Comparison of ENCODE assay signal across 21 cellular contexts in genomic region chr2:43230481-43230880, GRCh38. TPM values are rescaled to one million over a fixed set of nuclear protein-coding genes. Genes with fewer than 3 reads are reported as not detected.
A peak's percentile ranks its signal among the peaks of the same experiment; 100 is the strongest.
DNase-seq lines count a peak whose midpoint lies in the region; TF ChIP-seq lines count a peak whose summit lies in the region.
"Had no signal": no experiment of that assay in that cellular context is flagged by ENCODE, and none has a peak within 500 bp of the region (broad histone marks: within the 10 kb centered on the region; RNA-seq: fewer than 3 reads in every experiment).

No MANE protein-coding gene starts in this region.

- 48 to 67% methylated on average over 2 to 4 of the region's 4 CpGs for WGBS in endodermal cell (ENCODE audit: insufficient coverage in 1 of 2, insufficient read length in 1 of 2), 2 experiments

- H3K4me1 ChIP-seq in Karpas-422 (ENCODE audit: low read length) (peaks cover 66% of the 10 kb centered on the region), endodermal cell (ENCODE audit: control insufficient read depth, insufficient read depth, low read length) (peaks cover 12% of the 10 kb centered on the region)

- H3K9ac ChIP-seq in Karpas-422 (ENCODE audit: low read length): peak overlapping the region; percentile 49
- no peak overlapping the region for H3K9ac ChIP-seq in endodermal cell (ENCODE audit: extremely low read depth, low read length, poor library complexity, severe bottlenecking)

- H3K27me3 ChIP-seq in Karpas-422 (ENCODE audit: low read length): no peaks in the 10 kb centered on the region
- no peaks in the 10 kb centered on the region for H3K27me3 ChIP-seq in endodermal cell (ENCODE audit: control insufficient read depth, insufficient read depth, low read length, poor library complexity, severe bottlenecking)
- H3K27me3 ChIP-seq: breast epithelium, esophagus muscularis mucosa had no signal

- no peaks in the 10 kb centered on the region for H3K9me2 ChIP-seq in Karpas-422 (replicated peaks; ENCODE audit: insufficient read depth, low read length)

- no peaks in the 10 kb centered on the region for H3K36me3 ChIP-seq in Karpas-422 (ENCODE audit: insufficient read depth, low read length)
- peaks cover 4% of the 10 kb centered on the region for H3K36me3 ChIP-seq in endodermal cell (ENCODE audit: control insufficient read depth, insufficient read depth, low read length)
- H3K36me3 ChIP-seq: breast epithelium had no signal

- H3K9me3 Mint-ChIP-seq in endodermal cell: no peaks in the 10 kb centered on the region
- H3K9me3 Mint-ChIP-seq: activated CD4-positive, alpha-beta memory T cell treated with anti-CD3 and anti-CD28 coated beads, Interleukin-2, amount 10 ng/mL, durations not matched to agents 7 days and 5 days; activated naive CD8-positive, alpha-beta T cell treated with anti-CD3 and anti-CD28 coated beads, Interleukin-2, amount 10 ng/mL, durations not matched to agents 7 days and 5 days had no signal

- H4K20me1 ChIP-seq in Karpas-422 (ENCODE audit: insufficient read depth, low read depth, low read length): peaks cover 7% of the 10 kb centered on the region; the same call in 1 of the 2 replicates

- H3K27me3 Mint-ChIP-seq in endodermal cell (ENCODE audit: insufficient read depth): no peaks in the 10 kb centered on the region
- H3K27me3 Mint-ChIP-seq: activated CD4-positive, alpha-beta memory T cell treated with anti-CD3 and anti-CD28 coated beads, Interleukin-2, amount 10 ng/mL, durations not matched to agents 7 days and 5 days; activated naive CD8-positive, alpha-beta T cell treated with anti-CD3 and anti-CD28 coated beads, Interleukin-2, amount 10 ng/mL, durations not matched to agents 7 days and 5 days had no signal

- peaks cover 21% of the 10 kb centered on the region for H3K4me1 Mint-ChIP-seq in endodermal cell

- DNase-seq in Karpas-422 (peak; percentile 81), endodermal cell (peak; percentile 72), retinal pigment epithelial cell (ENCODE audit: low read depth) (no peak), hepatic stellate cell (ENCODE audit: low spot score) (no peak), dermis blood vessel endothelial cell (no peak), NCI-H187 (lab: John Stamatoyannopoulos, UW) (no peak)
- DNase-seq: activated CD4-positive, alpha-beta memory T cell treated with anti-CD3 and anti-CD28 coated beads, Interleukin-2, amount 10 ng/mL, durations not matched to agents 7 days and 5 days; activated naive CD8-positive, alpha-beta T cell treated with anti-CD3 and anti-CD28 coated beads, Interleukin-2, amount 10 ng/mL, durations not matched to agents 7 days and 5 days; activated T-cell treated with anti-CD3 and anti-CD28 coated beads, Interleukin-2, amount 50 U/mL, for 48 hours; EL; glutamatergic neuron; Kasumi-1; midbrain; PC-3; stimulated activated naive CD4-positive, alpha-beta T cell; upper lobe of left lung had no signal

- peaks cover 8% of the 10 kb centered on the region for H3K36me3 Mint-ChIP-seq in endodermal cell (ENCODE audit: low read depth)

- no peak overlapping the region for H3K27ac Mint-ChIP-seq in endodermal cell
- H3K27ac Mint-ChIP-seq: activated CD4-positive, alpha-beta memory T cell treated with anti-CD3 and anti-CD28 coated beads, Interleukin-2, amount 10 ng/mL, durations not matched to agents 7 days and 5 days; activated naive CD8-positive, alpha-beta T cell treated with anti-CD3 and anti-CD28 coated beads, Interleukin-2, amount 10 ng/mL, durations not matched to agents 7 days and 5 days had no signal

- H2AFZ ChIP-seq in Karpas-422 (ENCODE audit: low read length): no peak overlapping the region

- peaks cover 8% of the 10 kb centered on the region for H3K79me2 ChIP-seq in Karpas-422 (ENCODE audit: low read length)

- H3K9me3 ChIP-seq in Karpas-422 (ENCODE audit: low read length) (no peaks in the 10 kb centered on the region), endodermal cell (ENCODE audit: control insufficient read depth, low read length) (no peaks in the 10 kb centered on the region)
- H3K9me3 ChIP-seq: breast epithelium, esophagus muscularis mucosa, upper lobe of left lung had no signal

- H3K27ac ChIP-seq in Karpas-422 (ENCODE audit: low read length): peak overlapping the region; percentile 93
- H3K27ac ChIP-seq in endodermal cell (ENCODE audit: low read depth, low read length): no peak overlapping the region
- H3K27ac ChIP-seq: C4-2B had no signal

- TF ChIP-seq CTCF in GM12872 (IDR thresholded peaks at IDR 0.05; ENCODE audit: insufficient read depth, low read depth, low read length) (0 out of 3 replicates have a peak, but pooled peaks have one; percentile 4), endodermal cell (conservative IDR thresholded peaks at IDR 0.05) (peak; percentile 69), retinal pigment epithelial cell (conservative IDR thresholded peaks at IDR 0.05; ENCODE audit: low read depth, low read length) (peak; percentile 16)

- H3K4me3 ChIP-seq in Karpas-422 (ENCODE audit: low read length) (peak overlapping the region; percentile 29; the same call in 1 of the 2 replicates), endodermal cell (ENCODE audit: low read length) (no peak overlapping the region), retinal pigment epithelial cell (ENCODE audit: low read length) (no peak overlapping the region)
- H3K4me3 ChIP-seq: breast epithelium, esophagus muscularis mucosa, GM12878, upper lobe of left lung had no signal

- H3K4me2 ChIP-seq in Karpas-422 (ENCODE audit: low read depth, low read length, poor library complexity, severe bottlenecking): peak overlapping the region; percentile 59

- H3K4me3 Mint-ChIP-seq in endodermal cell: no peak overlapping the region
- H3K4me3 Mint-ChIP-seq: activated CD4-positive, alpha-beta memory T cell treated with anti-CD3 and anti-CD28 coated beads, Interleukin-2, amount 10 ng/mL, durations not matched to agents 7 days and 5 days; activated naive CD8-positive, alpha-beta T cell treated with anti-CD3 and anti-CD28 coated beads, Interleukin-2, amount 10 ng/mL, durations not matched to agents 7 days and 5 days had no signal

RNA-seq across cellular contexts. Expression of gene ZFP36L2, which starts 4.1 kb away (rescaled TPM):
- total RNA-seq in Karpas-422 (2014; rRNA removed; shearing (Covaris generic); ENCODE audit: low replicate concordance): 4.0 and 10.6 TPM in 2 replicates
- 100 to 1,000 TPM in 1 of 2 donors, 10 to 100 TPM in 1; 77.1 to 114 TPM for total RNA-seq in endodermal cell
- 59.2 TPM for polyA plus RNA-seq in endodermal cell (2013, experiment 1 of 2)
- polyA plus RNA-seq in endodermal cell (2013, experiment 2 of 2): 48.7 TPM
- total RNA-seq in dermis blood vessel endothelial cell: 13.1 and 30.7 TPM in 2 replicates

Comparison
In these comparisons a context has a peak if more than half of its experiments do, and no peak if none do; other contexts are left out.
1. CTCF ChIP-seq: peak in every context shown above with its lines; median percentile 69 in endodermal cell; 16 in retinal pigment epithelial cell; 4 in GM12872.
2. DNase-seq: peak in Karpas-422 (single experiment) and endodermal cell (single experiment); none in retinal pigment epithelial cell (single experiment), hepatic stellate cell (single experiment), dermis blood vessel endothelial cell (single experiment) and NCI-H187 (0 of 2).